ENCODE assay signal across 8 cellular contexts in genomic region chr4:24794916-24795665, GRCh38. TPM values are rescaled to one million over a fixed set of nuclear protein-coding genes. Genes with fewer than 3 reads are reported as not detected.
DNase-seq lines count a peak whose midpoint lies in the region; ATAC-seq, FAIRE-seq and TF ChIP-seq lines count a peak whose summit lies in the region.

TSS of gene SOD3 (plus strand) at chr4:24795573. CDS start at chr4:24799522, 3,949 bp downstream.

- peaks cover 8 to 13% of the 10 kb centered on the region in 2 donors for H3K4me1 ChIP-seq in kidney (ENCODE audit: control insufficient read depth in 1 of 2, insufficient read depth in 1 of 2, low read depth in 1 of 2, low read length in 2 of 2)
- peaks cover 14 to 45% (median 32%) of the 10 kb centered on the region in 4 donors for H3K4me1 ChIP-seq in stomach

- ATAC-seq in HG03280 (IDR thresholded peaks at IDR 0.05; ENCODE audit: unreplicated experiment) (no peak), T-cell (replicated peaks in 1 of 4) (no peak)

- H3K4me3 ChIP-seq in kidney (ENCODE audit: low read length in 2 of 2) (peak within 1 kb of the TSS; percentile 52 to 70), stomach (peak within 1 kb of the TSS; percentile 32 to 42 (median 38))

- intact Hi-C loops in kidney (cut with DNase I) (no loop called here), stomach (cut with DNase I; ENCODE audit: low total_unique reads) (no loop called here)

- peak within 1 kb of the TSS; percentile 86 to 87 for H3K27ac ChIP-seq in kidney (ENCODE audit: low read depth in 2 of 2, low read length in 2 of 2)
- H3K27ac ChIP-seq in stomach: peak within 1 kb of the TSS; percentile 37 to 86 (median 84)

- H3K9me3 ChIP-seq in kidney (ENCODE audit: control insufficient read depth in 1 of 2, low read length in 2 of 2) (no peaks in the 10 kb centered on the region), stomach (no peaks in the 10 kb centered on the region)

- no peak within 1 kb of the TSS for H3K27ac Mint-ChIP-seq in T-cell

- H3K4me1 Mint-ChIP-seq in T-cell: no peaks in the 10 kb centered on the region

- peak in 2 of 4 donors; percentile 20 to 24 for TF ChIP-seq POLR2A in stomach (IDR thresholded peaks at IDR 0.05)

- no peaks in the 10 kb centered on the region for H3K36me3 ChIP-seq in kidney (ENCODE audit: control insufficient read depth in 1 of 2, insufficient read depth in 2 of 2, low read length in 2 of 2)
- no peaks in the 10 kb centered on the region for H3K36me3 ChIP-seq in stomach

- POLR2A ChIA-PET in T-cell (lab: Charles Lee): no interaction called here

- no peak for TF ChIP-seq EP300 in stomach (IDR thresholded peaks at IDR 0.05)

- DNase-seq in HK-2 (ENCODE audit: unreplicated experiment): peak; percentile 61
- peak; percentile 75 for DNase-seq in cerebellum (ENCODE audit: low spot score)
- peak; percentile 94 for DNase-seq in kidney
- DNase-seq in stomach: peak; percentile 79
- DNase-seq in NCI-H1417 treated with DMSO at 0.1 percent for 48 hours (lab: John Stamatoyannopoulos, UW): no peak
- DNase-seq in activated effector memory CD4-positive, alpha-beta T cell treated with Interleukin-2 at 50 U/mL for 16 hours: no peak
- no peak for DNase-seq in T-cell

- peaks cover 0 to 21% (median 16%) of the 10 kb centered on the region in 3 donors for H3K27me3 ChIP-seq in stomach

- peak within 1 kb of the TSS; percentile 5 to 62 for H3K9ac ChIP-seq in kidney (ENCODE audit: low read length in 2 of 2)

- CTCF ChIA-PET in T-cell (lab: Charles Lee): no interaction called here

- H3K27me3 Mint-ChIP-seq in T-cell: peaks cover 23 to 26% of the 10 kb centered on the region in 2 donors

- peaks cover 0 to 4% (median 0%) of the 10 kb centered on the region in 3 donors for H3K9me3 Mint-ChIP-seq in T-cell

- H3K4me3 Mint-ChIP-seq in T-cell: no peak within 1 kb of the TSS

- peak; percentile 84 for FAIRE-seq in kidney (lab: Jason Lieb, UNC)

- WGBS in stomach, 5 donors: 27 to 37% (median 36%) methylated on average over 21 of the region's 21 CpGs

- H3K36me3 Mint-ChIP-seq in T-cell: no peaks in the 10 kb centered on the region

- TF ChIP-seq CTCF in kidney (IDR thresholded peaks at IDR 0.05; ENCODE audit: borderline replicate concordance, extremely low read depth, insufficient read depth): no peak
- TF ChIP-seq CTCF in stomach (IDR thresholded peaks at IDR 0.05): peak in 1 of 7 experiments; percentile 3

RNA-seq across cellular contexts. Expression of gene SOD3, which starts in this region (rescaled TPM):
- total RNA-seq in cerebellum (0.54 TPM), kidney (193 TPM), stomach (100 to 1,000 TPM in 2 of 5 donors, 10 to 100 TPM in 3; 18.9 to 188 (median 89.7) TPM), T-cell (under 1 TPM in 3 of 5 donors, not detected in 2; 0.23 to 0.35 (median 0.28) TPM)
- polyA plus RNA-seq in kidney (ENCODE audit: insufficient read depth, low read depth, low replicate concordance) (111 TPM), stomach (10 to 100 TPM in 2 of 3 donors, 1 to 10 TPM in 1; 8.8 to 30.0 (median 23.7) TPM)

Comparison
In these comparisons a context has a peak if more than half of its experiments do, and no peak if none do; other contexts are left out.
1. RNA of gene SOD3 (total RNA-seq): 193 TPM in kidney (single experiment) and 18.9 to 188 TPM in stomach; 0.54 TPM in cerebellum (single experiment) and 0.23 to 0.35 TPM in T-cell; every median in the first group is over 10 times any median in the second.
2. Peak in DNase-seq in cerebellum; RNA of the gene not detected or under 1 TPM.
3. DNase-seq: peak in HK-2 (single experiment), kidney (single experiment) and stomach (single experiment); none in NCI-H1417 treated with DMSO at 0.1 percent for 48 hours (single experiment), activated effector memory CD4-positive, alpha-beta T cell treated with Interleukin-2 at 50 U/mL for 16 hours (single experiment) and T-cell (0 of 34).